In genomic region chr6:44132476-44132875, GRCh38 we compare ENCODE assay signal across 23 cellular contexts. TPM values are rescaled to one million over a fixed set of nuclear protein-coding genes. Genes with fewer than 3 reads are reported as not detected.
A peak's percentile ranks its signal among the peaks of the same experiment; 100 is the strongest.
DNase-seq lines count a peak whose midpoint lies in the region; ATAC-seq, FAIRE-seq and TF ChIP-seq lines count a peak whose summit lies in the region.
"Had no signal": no experiment of that assay in that cellular context is flagged by ENCODE, and none has a peak within 500 bp of the region (broad histone marks: within the 10 kb centered on the region; RNA-seq: fewer than 3 reads in every experiment).

No MANE protein-coding gene starts in this region.

- H3K4me2 ChIP-seq in astrocyte (ENCODE audit: low read length) = no peak overlapping the region

- H3K4me3 ChIP-seq in HEK293 (ENCODE audit: low read depth, low read length) = no peak overlapping the region
- H3K4me3 ChIP-seq in astrocyte (ENCODE audit: insufficient read depth, low read depth, low read length) = no peak overlapping the region
- no peak overlapping the region for H3K4me3 ChIP-seq in mucosa of descending colon
- H3K4me3 ChIP-seq in tibial nerve = no peak overlapping the region
- H3K4me3 ChIP-seq: HAP-1, smooth muscle cell had no signal

- peaks cover 66% of the 10 kb centered on the region for H4K20me1 ChIP-seq in astrocyte (ENCODE audit: insufficient read depth, low read length)

- H3K27ac Mint-ChIP-seq in astrocyte (ENCODE audit: unreplicated experiment) = peak overlapping the region; percentile 88

- POLR2A ChIA-PET in HEK293 (lab: Yijun Ruan, JAX) = interaction anchor here (0.6 to 3.3 kb wide), 3 partner anchors 11 to 115 kb away, joined by 5 to 18 read pairs (median 6); partner anchors contain the start of gene HSP90AB1

- H3K9me3 ChIP-seq in HEK293 (ENCODE audit: control insufficient read depth, insufficient read depth, low read depth, low read length) = no peaks in the 10 kb centered on the region
- no peaks in the 10 kb centered on the region for H3K9me3 ChIP-seq in astrocyte (ENCODE audit: insufficient read depth, low read depth, low read length)
- no peaks in the 10 kb centered on the region for H3K9me3 ChIP-seq in mucosa of descending colon
- H3K9me3 ChIP-seq in tibial nerve = no peaks in the 10 kb centered on the region
- H3K9me3 ChIP-seq: HAP-1 had no signal

- H3K27ac ChIP-seq in HEK293 (ENCODE audit: extremely low read depth, low read depth, low read length) (no peak overlapping the region), astrocyte (ENCODE audit: low read depth, low read length) (no peak overlapping the region), tibial nerve (peak overlapping the region in 3 of 4 donors; percentile 35 to 76 (median 44))

- DNase-seq in astrocyte (ENCODE audit: low read depth) = no peak
- DNase-seq in mucosa of descending colon = peak in 2 of 3 donors; percentile 64 to 79
- no peak for DNase-seq in tibial nerve (ENCODE audit: low spot score in 2 of 2)
- no peak for DNase-seq in effector CD4-positive, alpha-beta T cell
- no peak for DNase-seq in 8988T
- no peak for DNase-seq in NCI-H1694 treated with DMSO at 0.1 percent for 48 hours (lab: John Stamatoyannopoulos, UW)
- no peak for DNase-seq in NCI-H2171 treated with DMSO at 0.1 percent for 48 hours (lab: John Stamatoyannopoulos, UW)
- DNase-seq: activated CD4-positive, alpha-beta T cell treated with anti-CD3 and anti-CD28 coated beads, Interleukin-2, amount 50 U/mL, for 48 hours; activated gamma-delta T cell treated with Interleukin-2 at 50 U/mL for 16 hours; activated T-cell treated with anti-CD3 and anti-CD28 coated beads for 4 hours; amniotic stem cell; central memory CD4-positive, alpha-beta T cell; kidney glomerular epithelial cell; MM.1S; NCI-H2227 treated with DMSO at 0.1 percent for 48 hours; PC-3; T-helper 2 cell had no signal

- TF ChIP-seq CTCF in HEK293 (tag by site-specific recombination; IDR thresholded peaks at IDR 0.05) (no peak), astrocyte (IDR thresholded peaks at IDR 0.05; ENCODE audit: insufficient read depth, low read depth, low read length) (no peak), mucosa of descending colon (IDR thresholded peaks at IDR 0.05) (no peak), tibial nerve (IDR thresholded peaks at IDR 0.05) (no peak)

- H3K4me1 Mint-ChIP-seq in astrocyte (ENCODE audit: low read depth, unreplicated experiment) = peaks cover 3% of the 10 kb centered on the region

- intact Hi-C loops in mucosa of descending colon (cut with DNase I, micrococcal nuclease) = no loop called here

- no peak overlapping the region for H3K9ac ChIP-seq in astrocyte (ENCODE audit: low read length)

- TF ChIP-seq EP300 in tibial nerve (IDR thresholded peaks at IDR 0.05) = no peak

- H3K79me2 ChIP-seq in astrocyte (ENCODE audit: insufficient read depth, low read length) = peaks cover 29% of the 10 kb centered on the region

- no peak overlapping the region for H3K4me3 Mint-ChIP-seq in astrocyte (ENCODE audit: unreplicated experiment)

- no peak overlapping the region for H2AFZ ChIP-seq in astrocyte (ENCODE audit: low read depth, low read length)

- CTCF ChIA-PET in HEK293 (lab: Yijun Ruan, JAX) = interaction anchor here (0.8 to 4.8 kb wide), 6 partner anchors 17 to 407 kb away, joined by 3 to 29 read pairs (median 6); no protein-coding TSS in a partner anchor

- H3K9me3 Mint-ChIP-seq in astrocyte (ENCODE audit: unreplicated experiment) = no peaks in the 10 kb centered on the region
- H3K9me3 Mint-ChIP-seq: IgD-negative memory B cell had no signal

- H3K27me3 ChIP-seq in astrocyte (ENCODE audit: insufficient read depth, low read length) = no peaks in the 10 kb centered on the region
- no peaks in the 10 kb centered on the region for H3K27me3 ChIP-seq in tibial nerve

- TF ChIP-seq POLR2A in tibial nerve (IDR thresholded peaks at IDR 0.05) = no peak

- H3K4me1 ChIP-seq in HEK293 (ENCODE audit: control insufficient read depth, insufficient read depth, low read length) (peaks cover 7% of the 10 kb centered on the region), astrocyte (ENCODE audit: insufficient read depth, low read length) (peaks cover 12% of the 10 kb centered on the region), mucosa of descending colon (ENCODE audit: low read depth) (peaks cover 33% of the 10 kb centered on the region), tibial nerve (peaks cover 5 to 33% (median 16%) of the 10 kb centered on the region in 4 donors)

- H3K36me3 Mint-ChIP-seq in astrocyte (ENCODE audit: low read depth, unreplicated experiment) = peaks cover 28% of the 10 kb centered on the region

- 76 to 82% methylated on average over 4 of the region's 4 CpGs for WGBS in tibial nerve, 2 donors

- ATAC-seq in mucosa of descending colon = peak; percentile 76
- ATAC-seq: PC-3 had no signal

- H3K36me3 ChIP-seq in HEK293 (ENCODE audit: control insufficient read depth in 2 of 2, insufficient read depth in 1 of 2, low read length in 2 of 2) (peaks cover 0 to 23% of the 10 kb centered on the region in 2 experiments; a peak in 2 of 3 replicates), astrocyte (ENCODE audit: insufficient read depth, low read length) (peaks cover 2% of the 10 kb centered on the region), mucosa of descending colon (ENCODE audit: low read depth) (no peaks in the 10 kb centered on the region), tibial nerve (peaks cover 0 to 30% (median 0%) of the 10 kb centered on the region in 3 donors)
- H3K36me3 ChIP-seq: HAP-1 had no signal

- FAIRE-seq in astrocyte (lab: Jason Lieb, UNC) = no peak
- FAIRE-seq: frontal cortex had no signal

- no peaks in the 10 kb centered on the region for H3K27me3 Mint-ChIP-seq in astrocyte (ENCODE audit: low read depth, unreplicated experiment)

TF ChIP-seq in HEK293, 187 proteins besides CTCF, POLR2A, EP300 and RAD21:
- no peak for TF ChIP-seq ZNF623 (tag by site-specific recombination; IDR thresholded peaks at IDR 0.05)
- 0 out of 2 replicates have a peak, but pooled peaks have one; percentile 23 for TF ChIP-seq KLF10 (tag by site-specific recombination; IDR thresholded peaks at IDR 0.05)
- TF ChIP-seq KLF9 (tag by site-specific recombination; IDR thresholded peaks at IDR 0.05; ENCODE audit: low read depth) = peak; percentile 73; the same call in 1 of the 2 replicates
- TF ChIP-seq KLF1 (tag by site-specific recombination; IDR thresholded peaks at IDR 0.05) = peak; percentile 29; the same call in 1 of the 2 replicates
- TF ChIP-seq ELK4 (IDR thresholded peaks at IDR 0.05; ENCODE audit: borderline replicate concordance, low read depth, low read length) = no peak
- no peak for TF ChIP-seq ZNF571 (tag by site-specific recombination; IDR thresholded peaks at IDR 0.05)

RNA-seq across cellular contexts. Expression of gene TMEM63B, which starts 5.1 kb away (rescaled TPM):
- 86.6 and 95.6 TPM in 2 replicates for total RNA-seq in astrocyte
- total RNA-seq in mucosa of descending colon = 100 to 1,000 TPM in 1 of 3 donors, 10 to 100 TPM in 2; 57.0 to 108 (median 79.6) TPM
- 10 to 100 TPM; 18.6 to 34.5 (median 27.6) TPM for total RNA-seq in tibial nerve

RNA-seq across cellular contexts. Expression of gene MRPL14, which starts 5.2 kb away (rescaled TPM):
- 53.4 and 56.1 TPM in 2 replicates for total RNA-seq in astrocyte
- 10 to 100 TPM; 41.0 to 57.2 (median 56.8) TPM for total RNA-seq in mucosa of descending colon
- 10 to 100 TPM in 3 of 4 donors, 1 to 10 TPM in 1; 8.8 to 36.6 (median 18.9) TPM for total RNA-seq in tibial nerve

RNA-seq across cellular contexts. Expression of gene CAPN11, which starts 26.1 kb away (rescaled TPM):
- not detected in 2 replicates for total RNA-seq in astrocyte
- total RNA-seq in mucosa of descending colon = 1 to 10 TPM in 2 of 3 donors, under 1 TPM in 1; 0.35 to 1.2 (median 1.1) TPM
- total RNA-seq in tibial nerve = 1 to 10 TPM in 3 of 4 donors, under 1 TPM in 1; 0.21 to 6.5 (median 4.2) TPM
- total RNA-seq: frontal cortex, PC-3, SK-MEL-5, smooth muscle cell had no signal

Comparison
In these comparisons a context has a peak if more than half of its experiments do, and no peak if none do; other contexts are left out.
1. H3K27ac ChIP-seq: peak in tibial nerve (3 of 4); none in HEK293 (single experiment) and astrocyte (single experiment).
2. DNase-seq: peak in mucosa of descending colon (2 of 3); none in astrocyte (single experiment), tibial nerve (0 of 2), effector CD4-positive, alpha-beta T cell (single experiment), 8988T (single experiment), NCI-H1694 treated with DMSO at 0.1 percent for 48 hours (single experiment) and NCI-H2171 treated with DMSO at 0.1 percent for 48 hours (single experiment).